ENCODE assay signal across 20 cellular contexts in the genomic region with DNA sequence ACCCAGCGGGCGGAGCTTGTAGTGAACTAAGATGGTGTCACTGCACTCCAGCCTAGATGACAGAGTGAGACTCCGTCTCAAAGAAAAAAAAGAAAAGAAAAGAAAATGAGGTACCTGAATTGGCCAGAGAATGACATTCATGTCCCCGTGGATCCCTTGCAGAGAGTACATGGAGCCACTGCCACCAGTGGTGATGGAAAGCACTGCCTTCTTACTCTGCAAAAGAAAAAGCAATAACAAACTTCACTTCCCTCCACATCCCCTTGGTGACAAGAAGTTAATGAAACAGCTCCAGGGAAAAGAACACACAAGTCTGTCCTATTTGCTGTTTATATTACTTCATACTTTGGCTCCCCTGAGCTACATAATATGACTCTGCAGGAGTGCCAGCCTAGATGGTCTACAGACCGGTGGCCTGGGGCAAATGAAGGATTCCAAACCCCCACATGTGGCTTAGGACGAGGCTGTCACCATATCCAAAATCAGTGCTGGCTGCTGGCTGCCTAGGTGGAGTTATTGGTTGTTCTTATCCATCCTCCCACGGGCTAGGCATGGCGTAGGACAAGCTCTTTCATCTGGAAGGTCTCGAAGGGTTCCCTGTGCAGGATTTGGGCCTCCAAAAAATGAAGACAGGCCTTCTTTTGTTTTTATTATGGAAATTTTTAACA. TPM values are rescaled to one million over a fixed set of nuclear protein-coding genes. Genes with fewer than 3 reads are reported as not detected.
DNase-seq lines count a peak whose midpoint lies in the region; ATAC-seq, FAIRE-seq and TF ChIP-seq lines count a peak whose summit lies in the region.
"Had no signal": no experiment of that assay in that cellular context is flagged by ENCODE, and none has a peak within 500 bp of the region (broad histone marks: within the 10 kb centered on the region; RNA-seq: fewer than 3 reads in every experiment).

No MANE protein-coding gene starts in this region.

- DNase-seq in activated T-cell treated with anti-CD3 and anti-CD28 coated beads, Interleukin-2, amount 50 U/mL, for 24 hours = no peak
- no peak for DNase-seq in activated T-cell treated with anti-CD3 and anti-CD28 coated beads, Interleukin-2, amount 50 U/mL, for 72 hours
- DNase-seq in NB4 (ENCODE audit: low read depth) (peak; percentile 14), choroid plexus epithelial cell (ENCODE audit: low read depth) (no peak), osteocyte (ENCODE audit: extremely low spot score, unreplicated experiment) (peak; percentile 49), BE2C (no peak), NCI-H2171 treated with DMSO at 0.1 percent for 48 hours (lab: John Stamatoyannopoulos, UW) (no peak), RCC 7860 (ENCODE audit: low spot score) (no peak)
- DNase-seq: COR-L47, DMS153, Karpas-422, MM.1S, NCI-H1105 treated with DMSO at 0.1 percent for 48 hours, NCI-H1694 treated with DMSO at 0.1 percent for 48 hours, NCI-H2107, NCI-H345, NCI-H526 had no signal

- H3K27me3 ChIP-seq in BE2C = no peaks in the 10 kb centered on the region
- H3K27me3 ChIP-seq: SJSA1 had no signal

- H3K4me3 ChIP-seq in NB4 (ENCODE audit: low read depth, low read length) = no peak overlapping the region
- no peak overlapping the region for H3K4me3 ChIP-seq in choroid plexus epithelial cell (ENCODE audit: low read depth, low read length)
- H3K4me3 ChIP-seq in BE2C (ENCODE audit: low read depth, low read length) = no peak overlapping the region
- H3K4me3 ChIP-seq: SJSA1 had no signal

- no peak for TF ChIP-seq POLR2A in NB4 (IDR thresholded peaks at IDR 0.05; ENCODE audit: extremely low read depth, insufficient read length)

- no peak for FAIRE-seq in RCC 7860 (lab: Jason Lieb, UNC)
- FAIRE-seq: H1 had no signal

- H3K4me3 Mint-ChIP-seq in activated T-cell treated with anti-CD3 and anti-CD28 coated beads, Interleukin-2, amount 50 U/mL, for 24 hours = no peak overlapping the region
- no peak overlapping the region for H3K4me3 Mint-ChIP-seq in activated T-cell treated with anti-CD3 and anti-CD28 coated beads, Interleukin-2, amount 50 U/mL, for 72 hours
- no peak overlapping the region for H3K4me3 Mint-ChIP-seq in osteocyte (ENCODE audit: unreplicated experiment)
- H3K4me3 Mint-ChIP-seq: CD14-positive monocyte had no signal

- peak overlapping the region; percentile 40 for H3K27ac Mint-ChIP-seq in activated T-cell treated with anti-CD3 and anti-CD28 coated beads, Interleukin-2, amount 50 U/mL, for 24 hours
- H3K27ac Mint-ChIP-seq in activated T-cell treated with anti-CD3 and anti-CD28 coated beads, Interleukin-2, amount 50 U/mL, for 72 hours = no peak overlapping the region
- H3K27ac Mint-ChIP-seq in osteocyte (ENCODE audit: unreplicated experiment) = peak overlapping the region; percentile 47
- H3K27ac Mint-ChIP-seq: CD14-positive monocyte had no signal

- H3K9me3 Mint-ChIP-seq in activated T-cell treated with anti-CD3 and anti-CD28 coated beads, Interleukin-2, amount 50 U/mL, for 24 hours = no peaks in the 10 kb centered on the region
- H3K9me3 Mint-ChIP-seq in activated T-cell treated with anti-CD3 and anti-CD28 coated beads, Interleukin-2, amount 50 U/mL, for 72 hours = no peaks in the 10 kb centered on the region
- no peaks in the 10 kb centered on the region for H3K9me3 Mint-ChIP-seq in osteocyte (ENCODE audit: unreplicated experiment)
- H3K9me3 Mint-ChIP-seq: CD14-positive monocyte had no signal

- ATAC-seq in activated T-cell treated with anti-CD3 and anti-CD28 coated beads, Interleukin-2, amount 50 U/mL, for 72 hours (replicated peaks in 1 of 2) = no peak

- no peaks in the 10 kb centered on the region for H3K27me3 Mint-ChIP-seq in activated T-cell treated with anti-CD3 and anti-CD28 coated beads, Interleukin-2, amount 50 U/mL, for 24 hours
- H3K27me3 Mint-ChIP-seq in activated T-cell treated with anti-CD3 and anti-CD28 coated beads, Interleukin-2, amount 50 U/mL, for 72 hours (ENCODE audit: low read depth) = no peaks in the 10 kb centered on the region
- H3K27me3 Mint-ChIP-seq in osteocyte (ENCODE audit: unreplicated experiment) = no peaks in the 10 kb centered on the region

- no peaks in the 10 kb centered on the region for H3K4me1 ChIP-seq in BE2C
- H3K4me1 ChIP-seq: SJSA1 had no signal

- peaks cover 10% of the 10 kb centered on the region for H3K4me1 Mint-ChIP-seq in activated T-cell treated with anti-CD3 and anti-CD28 coated beads, Interleukin-2, amount 50 U/mL, for 24 hours (ENCODE audit: low read depth)
- peaks cover 19% of the 10 kb centered on the region for H3K4me1 Mint-ChIP-seq in activated T-cell treated with anti-CD3 and anti-CD28 coated beads, Interleukin-2, amount 50 U/mL, for 72 hours (ENCODE audit: low read depth)
- peaks cover 4% of the 10 kb centered on the region for H3K4me1 Mint-ChIP-seq in osteocyte (ENCODE audit: unreplicated experiment)
- H3K4me1 Mint-ChIP-seq: CD14-positive monocyte had no signal

- H3K36me3 ChIP-seq in BE2C = no peaks in the 10 kb centered on the region

- TF ChIP-seq CTCF in NB4 (IDR thresholded peaks at IDR 0.05; ENCODE audit: low read depth, low read length) (no peak), choroid plexus epithelial cell (conservative IDR thresholded peaks at IDR 0.05; ENCODE audit: low read depth, low read length) (peak; percentile 12), osteocyte (IDR thresholded peaks at IDR 0.05) (no peak), BE2C (IDR thresholded peaks at IDR 0.05; ENCODE audit: low read depth, low read length) (no peak)

- peaks cover 47% of the 10 kb centered on the region for H3K36me3 Mint-ChIP-seq in activated T-cell treated with anti-CD3 and anti-CD28 coated beads, Interleukin-2, amount 50 U/mL, for 24 hours (ENCODE audit: low read depth)
- peaks cover 0 to 3% of the 10 kb centered on the region in 2 donors for H3K36me3 Mint-ChIP-seq in activated T-cell treated with anti-CD3 and anti-CD28 coated beads, Interleukin-2, amount 50 U/mL, for 72 hours (ENCODE audit: insufficient read depth in 2 of 2)
- H3K36me3 Mint-ChIP-seq in osteocyte (ENCODE audit: unreplicated experiment) = peaks cover 52% of the 10 kb centered on the region

- no peaks in the 10 kb centered on the region for H3K9me3 ChIP-seq in BE2C
- H3K9me3 ChIP-seq: SJSA1 had no signal

RNA-seq across cellular contexts. Expression of gene NQO1, which starts 13.3 kb away (rescaled TPM):
- 10 to 100 TPM; 10.8 to 12.8 TPM for total RNA-seq in activated T-cell treated with anti-CD3 and anti-CD28 coated beads, Interleukin-2, amount 50 U/mL, for 72 hours
- 389 and 470 TPM in 2 replicates for total RNA-seq in osteocyte
- polyA plus RNA-seq in BE2C (2012; ENCODE audit: insufficient read depth, insufficient read length, low read depth) = 25.0 TPM

RNA-seq across cellular contexts. Expression of gene NOB1, which starts 41.7 kb away (rescaled TPM):
- total RNA-seq in activated T-cell treated with anti-CD3 and anti-CD28 coated beads, Interleukin-2, amount 50 U/mL, for 72 hours = 100 to 1,000 TPM; 135 to 152 TPM
- total RNA-seq in osteocyte = 41.9 and 43.3 TPM in 2 replicates
- polyA plus RNA-seq in BE2C (2012; ENCODE audit: insufficient read depth, insufficient read length, low read depth) = 205 TPM

RNA-seq across cellular contexts. Expression of gene WWP2, which starts 49.1 kb away (rescaled TPM):
- 10 to 100 TPM; 45.4 to 62.3 TPM for total RNA-seq in activated T-cell treated with anti-CD3 and anti-CD28 coated beads, Interleukin-2, amount 50 U/mL, for 72 hours
- 36.2 and 38.2 TPM in 2 replicates for total RNA-seq in osteocyte
- polyA plus RNA-seq in BE2C (2012; ENCODE audit: insufficient read depth, insufficient read length, low read depth) = 20.8 TPM

Comparison
In these comparisons a context has a peak if more than half of its experiments do, and no peak if none do; other contexts are left out.
1. DNase-seq: peak in NB4 (single experiment) and osteocyte (single experiment); none in activated T-cell treated with anti-CD3 and anti-CD28 coated beads, Interleukin-2, amount 50 U/mL, for 24 hours (single experiment), activated T-cell treated with anti-CD3 and anti-CD28 coated beads, Interleukin-2, amount 50 U/mL, for 72 hours (0 of 2), choroid plexus epithelial cell (single experiment), BE2C (single experiment), NCI-H2171 treated with DMSO at 0.1 percent for 48 hours (single experiment) and RCC 7860 (single experiment).
2. RNA of gene NQO1, which starts 13.3 kb away (total RNA-seq): 389 to 470 TPM in osteocyte; 10.8 to 12.8 TPM in activated T-cell treated with anti-CD3 and anti-CD28 coated beads, Interleukin-2, amount 50 U/mL, for 72 hours; every median in the first group is over 10 times any median in the second.